Comparison of ENCODE assay signal across 21 cellular contexts in genomic region chr7:38191791-38192190, GRCh38. TPM values are rescaled to one million over a fixed set of nuclear protein-coding genes. Genes with fewer than 3 reads are reported as not detected.
DNase-seq lines count a peak whose midpoint lies in the region; ATAC-seq and TF ChIP-seq lines count a peak whose summit lies in the region.
"Had no signal": no experiment of that assay in that cellular context is flagged by ENCODE, and none has a peak within 500 bp of the region (broad histone marks: within the 10 kb centered on the region; RNA-seq: fewer than 3 reads in every experiment).

No MANE protein-coding gene starts in this region.

- peak overlapping the region; percentile 47 for H3K4me3 Mint-ChIP-seq in activated CD4-positive, alpha-beta T cell treated with anti-CD3 and anti-CD28 coated beads, Interleukin-2, amount 10 ng/mL, durations not matched to agents 24 days and 14 days
- H3K4me3 Mint-ChIP-seq in activated CD4-positive, alpha-beta T cell treated with anti-CD3 and anti-CD28 coated beads, Interleukin-2, amount 10 ng/mL, durations not matched to agents 7 days and 5 days: no peak overlapping the region
- H3K4me3 Mint-ChIP-seq in endodermal cell (no peak overlapping the region), osteocyte (ENCODE audit: unreplicated experiment) (no peak overlapping the region)
- H3K4me3 Mint-ChIP-seq: B cell; CD4-positive, CD25-positive, alpha-beta regulatory T cell; HFFc6 had no signal

- ATAC-seq in left ventricle myocardium superior: no peak

- H3K36me3 ChIP-seq in HEK293 (ENCODE audit: control insufficient read depth in 2 of 2, insufficient read depth in 1 of 2, low read length in 2 of 2) (no peaks in the 10 kb centered on the region), endodermal cell (ENCODE audit: control insufficient read depth, insufficient read depth, low read length) (peaks cover 4% of the 10 kb centered on the region)

- CTCF ChIA-PET in activated CD4-positive, alpha-beta T cell treated with anti-CD3 and anti-CD28 coated beads, Interleukin-2, amount 10 ng/mL, durations not matched to agents 7 days and 5 days (lab: Charles Lee): no interaction called here
- CTCF ChIA-PET in HEK293 (lab: Yijun Ruan, JAX): interaction anchor here (0.6 to 2.1 kb wide), 4 partner anchors 24 to 696 kb away, joined by 3 to 16 read pairs (median 3); no protein-coding TSS in a partner anchor

- POLR2A ChIA-PET in activated CD4-positive, alpha-beta T cell treated with anti-CD3 and anti-CD28 coated beads, Interleukin-2, amount 10 ng/mL, durations not matched to agents 7 days and 5 days (lab: Charles Lee): no interaction called here
- POLR2A ChIA-PET in HEK293 (lab: Yijun Ruan, JAX): interaction anchor here (0.5 kb wide), 1 partner anchor 143 kb away, joined by 3 read pairs; no protein-coding TSS in a partner anchor

- H3K27me3 Mint-ChIP-seq in activated CD4-positive, alpha-beta T cell treated with anti-CD3 and anti-CD28 coated beads, Interleukin-2, amount 10 ng/mL, durations not matched to agents 24 days and 14 days: no peaks in the 10 kb centered on the region
- no peaks in the 10 kb centered on the region for H3K27me3 Mint-ChIP-seq in activated CD4-positive, alpha-beta T cell treated with anti-CD3 and anti-CD28 coated beads, Interleukin-2, amount 10 ng/mL, durations not matched to agents 7 days and 5 days
- H3K27me3 Mint-ChIP-seq in endodermal cell (ENCODE audit: insufficient read depth) (no peaks in the 10 kb centered on the region), osteocyte (ENCODE audit: unreplicated experiment) (no peaks in the 10 kb centered on the region)
- H3K27me3 Mint-ChIP-seq: B cell; CD4-positive, CD25-positive, alpha-beta regulatory T cell had no signal

- H3K4me1 ChIP-seq in HEK293 (ENCODE audit: control insufficient read depth, insufficient read depth, low read length) (peaks cover 11% of the 10 kb centered on the region), endodermal cell (ENCODE audit: control insufficient read depth, insufficient read depth, low read length) (peaks cover 6% of the 10 kb centered on the region)

- H3K36me3 Mint-ChIP-seq in activated CD4-positive, alpha-beta T cell treated with anti-CD3 and anti-CD28 coated beads, Interleukin-2, amount 10 ng/mL, durations not matched to agents 24 days and 14 days (ENCODE audit: low read depth): peaks cover 9% of the 10 kb centered on the region
- H3K36me3 Mint-ChIP-seq in activated CD4-positive, alpha-beta T cell treated with anti-CD3 and anti-CD28 coated beads, Interleukin-2, amount 10 ng/mL, durations not matched to agents 7 days and 5 days (ENCODE audit: low read depth): peaks cover 5% of the 10 kb centered on the region
- H3K36me3 Mint-ChIP-seq in endodermal cell (ENCODE audit: low read depth) (peaks cover 3% of the 10 kb centered on the region), osteocyte (ENCODE audit: unreplicated experiment) (peaks cover 12% of the 10 kb centered on the region)

- DNase-seq in activated CD4-positive, alpha-beta T cell treated with anti-CD3 and anti-CD28 coated beads, Interleukin-2, amount 10 ng/mL, durations not matched to agents 24 days and 14 days: no peak
- no peak for DNase-seq in activated CD4-positive, alpha-beta T cell treated with anti-CD3 and anti-CD28 coated beads, Interleukin-2, amount 10 ng/mL, durations not matched to agents 7 days and 5 days
- no peak for DNase-seq in endodermal cell
- no peak for DNase-seq in osteocyte (ENCODE audit: extremely low spot score, unreplicated experiment)
- DNase-seq in left ventricle myocardium superior: no peak
- DNase-seq in HuH-7 (ENCODE audit: low spot score): no peak
- DNase-seq in activated CD4-positive, alpha-beta T cell treated with anti-CD3 and anti-CD28 coated beads for 1 hour: no peak
- DNase-seq: 8988T; Calu3; CD4-positive, CD25-positive, alpha-beta regulatory T cell; GF-D8; HFFc6; NCI-H1436; NCI-H1930; NCI-H226; NCI-H524; NCI-H82; SJCRH30 had no signal

- H3K27me3 ChIP-seq in endodermal cell (ENCODE audit: control insufficient read depth, insufficient read depth, low read length, poor library complexity, severe bottlenecking): no peaks in the 10 kb centered on the region
- H3K27me3 ChIP-seq: SJCRH30 had no signal

- no peak for TF ChIP-seq CTCF in HEK293 (tag by site-specific recombination; IDR thresholded peaks at IDR 0.05)
- no peak for TF ChIP-seq CTCF in endodermal cell (conservative IDR thresholded peaks at IDR 0.05)
- TF ChIP-seq CTCF in osteocyte (IDR thresholded peaks at IDR 0.05): no peak

- peaks cover 13% of the 10 kb centered on the region for H3K4me1 Mint-ChIP-seq in activated CD4-positive, alpha-beta T cell treated with anti-CD3 and anti-CD28 coated beads, Interleukin-2, amount 10 ng/mL, durations not matched to agents 24 days and 14 days
- H3K4me1 Mint-ChIP-seq in activated CD4-positive, alpha-beta T cell treated with anti-CD3 and anti-CD28 coated beads, Interleukin-2, amount 10 ng/mL, durations not matched to agents 7 days and 5 days: peaks cover 11% of the 10 kb centered on the region
- H3K4me1 Mint-ChIP-seq in endodermal cell (peaks cover 14% of the 10 kb centered on the region), osteocyte (ENCODE audit: unreplicated experiment) (peaks cover 65% of the 10 kb centered on the region)

- no peaks in the 10 kb centered on the region for H3K9me3 ChIP-seq in HEK293 (ENCODE audit: control insufficient read depth, insufficient read depth, low read depth, low read length)
- H3K9me3 ChIP-seq in endodermal cell (ENCODE audit: control insufficient read depth, low read length): peaks cover 6% of the 10 kb centered on the region

- H3K9ac ChIP-seq in endodermal cell (ENCODE audit: extremely low read depth, low read length, poor library complexity, severe bottlenecking): no peak overlapping the region
- H3K9ac ChIP-seq: KMS-11 had no signal

- intact Hi-C loops in activated CD4-positive, alpha-beta T cell treated with anti-CD3 and anti-CD28 coated beads, Interleukin-2, amount 10 ng/mL, durations not matched to agents 24 days and 14 days (cut with micrococcal nuclease): no loop called here
- intact Hi-C loops in left ventricle myocardium superior (cut with micrococcal nuclease): no loop called here

- no peaks in the 10 kb centered on the region for H3K9me3 Mint-ChIP-seq in activated CD4-positive, alpha-beta T cell treated with anti-CD3 and anti-CD28 coated beads, Interleukin-2, amount 10 ng/mL, durations not matched to agents 24 days and 14 days
- peaks cover 3% of the 10 kb centered on the region for H3K9me3 Mint-ChIP-seq in activated CD4-positive, alpha-beta T cell treated with anti-CD3 and anti-CD28 coated beads, Interleukin-2, amount 10 ng/mL, durations not matched to agents 7 days and 5 days
- H3K9me3 Mint-ChIP-seq in endodermal cell (no peaks in the 10 kb centered on the region), osteocyte (ENCODE audit: unreplicated experiment) (peaks cover 7% of the 10 kb centered on the region)
- H3K9me3 Mint-ChIP-seq: HFFc6 had no signal

- no peak overlapping the region for H3K4me3 ChIP-seq in HEK293 (ENCODE audit: low read depth, low read length)
- H3K4me3 ChIP-seq in endodermal cell (ENCODE audit: low read length): peak overlapping the region; percentile 12
- H3K4me3 ChIP-seq: SJCRH30 had no signal

- H3K27ac ChIP-seq in HEK293 (ENCODE audit: extremely low read depth, low read depth, low read length) (no peak overlapping the region), endodermal cell (ENCODE audit: low read depth, low read length) (no peak overlapping the region)
- H3K27ac ChIP-seq: KMS-11, SJCRH30 had no signal

- H3K27ac Mint-ChIP-seq in activated CD4-positive, alpha-beta T cell treated with anti-CD3 and anti-CD28 coated beads, Interleukin-2, amount 10 ng/mL, durations not matched to agents 24 days and 14 days: no peak overlapping the region
- H3K27ac Mint-ChIP-seq in activated CD4-positive, alpha-beta T cell treated with anti-CD3 and anti-CD28 coated beads, Interleukin-2, amount 10 ng/mL, durations not matched to agents 7 days and 5 days: no peak overlapping the region
- no peak overlapping the region for H3K27ac Mint-ChIP-seq in endodermal cell
- H3K27ac Mint-ChIP-seq in osteocyte (ENCODE audit: unreplicated experiment): peak overlapping the region; percentile 55
- H3K27ac Mint-ChIP-seq: B cell, HFFc6 had no signal

- WGBS in endodermal cell (ENCODE audit: insufficient coverage in 1 of 2, insufficient read length in 1 of 2), 2 experiments: 86% methylated on average over 1 of the region's 1 CpG; no CpG with 5 or more reads in 1 of the 2 experiments

TF ChIP-seq in HEK293, 187 proteins besides CTCF, POLR2A, EP300 and RAD21 (continues in another document):
- no peak for TF ChIP-seq ZNF114 (tag by site-specific recombination; IDR thresholded peaks at IDR 0.05)
- no peak for TF ChIP-seq ZNF239 (tag by site-specific recombination; IDR thresholded peaks at IDR 0.05)
- no peak for TF ChIP-seq ZNF704 (tag by site-specific recombination; IDR thresholded peaks at IDR 0.05)

RNA-seq across cellular contexts. Expression of gene STARD3NL, which starts 13.7 kb away (rescaled TPM):
- total RNA-seq in activated CD4-positive, alpha-beta T cell treated with anti-CD3 and anti-CD28 coated beads, Interleukin-2, amount 10 ng/mL, durations not matched to agents 24 days and 14 days: 27.1 and 27.5 TPM in 2 replicates
- total RNA-seq in activated CD4-positive, alpha-beta T cell treated with anti-CD3 and anti-CD28 coated beads, Interleukin-2, amount 10 ng/mL, durations not matched to agents 7 days and 5 days: 10 to 100 TPM; 22.5 to 22.9 TPM
- total RNA-seq in endodermal cell: 10 to 100 TPM; 48.6 to 58.3 TPM
- polyA plus RNA-seq in endodermal cell (2013, experiment 1 of 2): 79.5 TPM
- 75.1 TPM for polyA plus RNA-seq in endodermal cell (2013, experiment 2 of 2)
- total RNA-seq in osteocyte: 30.7 and 34.0 TPM in 2 replicates
- 22.5 TPM for total RNA-seq in left ventricle myocardium superior
